In the genomic region with DNA sequence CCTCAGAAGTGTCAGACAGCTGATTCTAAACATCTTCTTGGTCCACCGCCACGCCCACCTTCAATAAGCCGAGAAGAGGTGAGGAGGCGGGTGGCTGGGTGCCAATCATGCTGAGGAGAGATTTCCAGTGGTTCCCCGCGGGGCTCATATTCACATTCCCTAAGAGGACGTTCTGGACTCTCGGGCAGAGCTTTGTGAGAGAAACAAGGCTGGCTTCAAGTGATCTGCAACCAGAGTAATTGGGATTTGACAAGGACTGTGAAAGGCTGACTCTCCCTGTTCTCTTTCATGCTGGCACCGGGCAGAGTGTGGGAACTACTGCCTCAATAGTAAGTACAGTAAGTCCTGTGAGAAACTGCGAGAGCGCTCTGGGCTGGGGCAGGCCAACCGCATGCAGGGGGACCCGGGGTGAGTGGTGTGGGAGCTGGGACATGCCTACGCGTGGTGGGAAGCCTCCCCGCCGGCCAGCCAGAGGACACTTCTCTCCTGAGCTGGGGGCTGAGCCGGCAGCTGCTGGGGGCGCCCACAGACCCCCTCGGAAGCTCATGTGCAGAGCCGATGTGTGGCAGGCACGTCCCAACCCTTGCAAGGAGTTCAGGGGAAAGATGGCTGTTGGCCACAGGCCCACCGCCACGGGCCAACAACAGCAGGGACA, we compare ENCODE assay signal across 1 cellular context.
TF ChIP-seq lines count a peak whose summit lies in the region.

No MANE protein-coding gene starts in this region.

TF ChIP-seq in HEK293, 187 proteins besides CTCF, POLR2A, EP300 and RAD21 (continued from another document and continues in another):
- TF ChIP-seq, protein P1, sequence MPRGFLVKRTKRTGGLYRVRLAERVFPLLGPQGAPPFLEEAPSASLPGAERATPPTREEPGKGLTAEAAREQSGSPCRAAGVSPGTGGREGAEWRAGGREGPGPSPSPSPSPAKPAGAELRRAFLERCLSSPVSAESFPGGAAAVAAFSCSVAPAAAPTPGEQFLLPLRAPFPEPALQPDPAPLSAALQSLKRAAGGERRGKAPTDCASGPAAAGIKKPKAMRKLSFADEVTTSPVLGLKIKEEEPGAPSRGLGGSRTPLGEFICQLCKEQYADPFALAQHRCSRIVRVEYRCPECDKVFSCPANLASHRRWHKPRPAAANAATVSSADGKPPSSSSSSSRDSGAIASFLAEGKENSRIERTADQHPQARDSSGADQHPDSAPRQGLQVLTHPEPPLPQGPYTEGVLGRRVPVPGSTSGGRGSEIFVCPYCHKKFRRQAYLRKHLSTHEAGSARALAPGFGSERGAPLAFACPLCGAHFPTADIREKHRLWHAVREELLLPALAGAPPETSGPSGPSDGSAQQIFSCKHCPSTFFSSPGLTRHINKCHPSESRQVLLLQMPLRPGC (tag by site-specific recombination; IDR thresholded peaks at IDR 0.05) = no peak
- TF ChIP-seq ZNF324 (tag by site-specific recombination; IDR thresholded peaks at IDR 0.05) (no peak), KLF10 (tag by site-specific recombination; IDR thresholded peaks at IDR 0.05) (peak; percentile 41; the same call in 1 of the 2 replicates), EGR2 (tag by site-specific recombination; IDR thresholded peaks at IDR 0.05; ENCODE audit: low read depth) (peak; percentile 62), GFI1B (tag by site-specific recombination; IDR thresholded peaks at IDR 0.05) (no peak), ZNF658 (tag by site-specific recombination; IDR thresholded peaks at IDR 0.05) (no peak), ZBTB21 (tag by site-specific recombination; IDR thresholded peaks at IDR 0.05) (no peak), ZNF76 (tag by site-specific recombination; IDR thresholded peaks at IDR 0.05; ENCODE audit: borderline replicate concordance, low read depth) (no peak), ZNF302 (tag by site-specific recombination; IDR thresholded peaks at IDR 0.05; ENCODE audit: low read depth) (no peak), ZNF10 (tag by site-specific recombination; IDR thresholded peaks at IDR 0.05) (0 out of 2 replicates have a peak, but pooled peaks have one; percentile 21), ZNF585B (tag by site-specific recombination; IDR thresholded peaks at IDR 0.05) (no peak), ZNF223 (tag by site-specific recombination; IDR thresholded peaks at IDR 0.05) (no peak), ZNF626 (tag by site-specific recombination; IDR thresholded peaks at IDR 0.05) (no peak), ZNF138 (tag by site-specific recombination; IDR thresholded peaks at IDR 0.05; ENCODE audit: borderline replicate concordance) (no peak), ZNF629 (tag by site-specific recombination; IDR thresholded peaks at IDR 0.05) (no peak), ZNF341 (tag by site-specific recombination; IDR thresholded peaks at IDR 0.05; ENCODE audit: low read depth) (no peak), ZNF214 (tag by site-specific recombination; IDR thresholded peaks at IDR 0.05; ENCODE audit: borderline replicate concordance) (no peak), ZNF664 (tag by site-specific recombination; IDR thresholded peaks at IDR 0.05) (no peak), ZNF112 (tag by site-specific recombination; IDR thresholded peaks at IDR 0.05) (no peak), ZBTB8A (tag by site-specific recombination; IDR thresholded peaks at IDR 0.05) (no peak), ZNF354C (tag by site-specific recombination; IDR thresholded peaks at IDR 0.05; ENCODE audit: borderline replicate concordance, low read depth) (no peak), ZNF423 (tag by site-specific recombination; IDR thresholded peaks at IDR 0.05) (no peak), ZNF239 (tag by site-specific recombination; IDR thresholded peaks at IDR 0.05) (no peak), ZBTB17 (tag by site-specific recombination; IDR thresholded peaks at IDR 0.05) (no peak), ZNF777 (tag by site-specific recombination; IDR thresholded peaks at IDR 0.05; ENCODE audit: borderline replicate concordance) (no peak), KLF7 (tag by site-specific recombination; IDR thresholded peaks at IDR 0.05; ENCODE audit: borderline replicate concordance) (no peak), ZNF114 (tag by site-specific recombination; IDR thresholded peaks at IDR 0.05) (no peak), ZNF132 (tag by site-specific recombination; IDR thresholded peaks at IDR 0.05; ENCODE audit: borderline replicate concordance) (no peak), ZNF521 (tag by site-specific recombination; IDR thresholded peaks at IDR 0.05) (no peak), ZNF394 (tag by site-specific recombination; IDR thresholded peaks at IDR 0.05; ENCODE audit: borderline replicate concordance) (no peak), ZNF2 (tag by site-specific recombination; IDR thresholded peaks at IDR 0.05) (no peak), ZBTB7A (tag by site-specific recombination; IDR thresholded peaks at IDR 0.05; ENCODE audit: low read depth) (no peak)
- TF ChIP-seq, protein P2, sequence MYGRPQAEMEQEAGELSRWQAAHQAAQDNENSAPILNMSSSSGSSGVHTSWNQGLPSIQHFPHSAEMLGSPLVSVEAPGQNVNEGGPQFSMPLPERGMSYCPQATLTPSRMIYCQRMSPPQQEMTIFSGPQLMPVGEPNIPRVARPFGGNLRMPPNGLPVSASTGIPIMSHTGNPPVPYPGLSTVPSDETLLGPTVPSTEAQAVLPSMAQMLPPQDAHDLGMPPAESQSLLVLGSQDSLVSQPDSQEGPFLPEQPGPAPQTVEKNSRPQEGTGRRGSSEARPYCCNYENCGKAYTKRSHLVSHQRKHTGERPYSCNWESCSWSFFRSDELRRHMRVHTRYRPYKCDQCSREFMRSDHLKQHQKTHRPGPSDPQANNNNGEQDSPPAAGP (tag by site-specific recombination; IDR thresholded peaks at IDR 0.05) = no peak
- TF ChIP-seq, protein P3, sequence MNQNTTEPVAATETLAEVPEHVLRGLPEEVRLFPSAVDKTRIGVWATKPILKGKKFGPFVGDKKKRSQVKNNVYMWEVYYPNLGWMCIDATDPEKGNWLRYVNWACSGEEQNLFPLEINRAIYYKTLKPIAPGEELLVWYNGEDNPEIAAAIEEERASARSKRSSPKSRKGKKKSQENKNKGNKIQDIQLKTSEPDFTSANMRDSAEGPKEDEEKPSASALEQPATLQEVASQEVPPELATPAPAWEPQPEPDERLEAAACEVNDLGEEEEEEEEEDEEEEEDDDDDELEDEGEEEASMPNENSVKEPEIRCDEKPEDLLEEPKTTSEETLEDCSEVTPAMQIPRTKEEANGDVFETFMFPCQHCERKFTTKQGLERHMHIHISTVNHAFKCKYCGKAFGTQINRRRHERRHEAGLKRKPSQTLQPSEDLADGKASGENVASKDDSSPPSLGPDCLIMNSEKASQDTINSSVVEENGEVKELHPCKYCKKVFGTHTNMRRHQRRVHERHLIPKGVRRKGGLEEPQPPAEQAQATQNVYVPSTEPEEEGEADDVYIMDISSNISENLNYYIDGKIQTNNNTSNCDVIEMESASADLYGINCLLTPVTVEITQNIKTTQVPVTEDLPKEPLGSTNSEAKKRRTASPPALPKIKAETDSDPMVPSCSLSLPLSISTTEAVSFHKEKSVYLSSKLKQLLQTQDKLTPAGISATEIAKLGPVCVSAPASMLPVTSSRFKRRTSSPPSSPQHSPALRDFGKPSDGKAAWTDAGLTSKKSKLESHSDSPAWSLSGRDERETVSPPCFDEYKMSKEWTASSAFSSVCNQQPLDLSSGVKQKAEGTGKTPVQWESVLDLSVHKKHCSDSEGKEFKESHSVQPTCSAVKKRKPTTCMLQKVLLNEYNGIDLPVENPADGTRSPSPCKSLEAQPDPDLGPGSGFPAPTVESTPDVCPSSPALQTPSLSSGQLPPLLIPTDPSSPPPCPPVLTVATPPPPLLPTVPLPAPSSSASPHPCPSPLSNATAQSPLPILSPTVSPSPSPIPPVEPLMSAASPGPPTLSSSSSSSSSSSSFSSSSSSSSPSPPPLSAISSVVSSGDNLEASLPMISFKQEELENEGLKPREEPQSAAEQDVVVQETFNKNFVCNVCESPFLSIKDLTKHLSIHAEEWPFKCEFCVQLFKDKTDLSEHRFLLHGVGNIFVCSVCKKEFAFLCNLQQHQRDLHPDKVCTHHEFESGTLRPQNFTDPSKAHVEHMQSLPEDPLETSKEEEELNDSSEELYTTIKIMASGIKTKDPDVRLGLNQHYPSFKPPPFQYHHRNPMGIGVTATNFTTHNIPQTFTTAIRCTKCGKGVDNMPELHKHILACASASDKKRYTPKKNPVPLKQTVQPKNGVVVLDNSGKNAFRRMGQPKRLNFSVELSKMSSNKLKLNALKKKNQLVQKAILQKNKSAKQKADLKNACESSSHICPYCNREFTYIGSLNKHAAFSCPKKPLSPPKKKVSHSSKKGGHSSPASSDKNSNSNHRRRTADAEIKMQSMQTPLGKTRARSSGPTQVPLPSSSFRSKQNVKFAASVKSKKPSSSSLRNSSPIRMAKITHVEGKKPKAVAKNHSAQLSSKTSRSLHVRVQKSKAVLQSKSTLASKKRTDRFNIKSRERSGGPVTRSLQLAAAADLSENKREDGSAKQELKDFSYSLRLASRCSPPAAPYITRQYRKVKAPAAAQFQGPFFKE (tag by site-specific recombination; IDR thresholded peaks at IDR 0.05; ENCODE audit: borderline replicate concordance) = no peak
- TF ChIP-seq, protein P4, sequence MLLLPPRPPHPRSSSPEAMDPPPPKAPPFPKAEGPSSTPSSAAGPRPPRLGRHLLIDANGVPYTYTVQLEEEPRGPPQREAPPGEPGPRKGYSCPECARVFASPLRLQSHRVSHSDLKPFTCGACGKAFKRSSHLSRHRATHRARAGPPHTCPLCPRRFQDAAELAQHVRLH (tag by site-specific recombination; IDR thresholded peaks at IDR 0.05) = no peak
- TF ChIP-seq, protein P5, sequence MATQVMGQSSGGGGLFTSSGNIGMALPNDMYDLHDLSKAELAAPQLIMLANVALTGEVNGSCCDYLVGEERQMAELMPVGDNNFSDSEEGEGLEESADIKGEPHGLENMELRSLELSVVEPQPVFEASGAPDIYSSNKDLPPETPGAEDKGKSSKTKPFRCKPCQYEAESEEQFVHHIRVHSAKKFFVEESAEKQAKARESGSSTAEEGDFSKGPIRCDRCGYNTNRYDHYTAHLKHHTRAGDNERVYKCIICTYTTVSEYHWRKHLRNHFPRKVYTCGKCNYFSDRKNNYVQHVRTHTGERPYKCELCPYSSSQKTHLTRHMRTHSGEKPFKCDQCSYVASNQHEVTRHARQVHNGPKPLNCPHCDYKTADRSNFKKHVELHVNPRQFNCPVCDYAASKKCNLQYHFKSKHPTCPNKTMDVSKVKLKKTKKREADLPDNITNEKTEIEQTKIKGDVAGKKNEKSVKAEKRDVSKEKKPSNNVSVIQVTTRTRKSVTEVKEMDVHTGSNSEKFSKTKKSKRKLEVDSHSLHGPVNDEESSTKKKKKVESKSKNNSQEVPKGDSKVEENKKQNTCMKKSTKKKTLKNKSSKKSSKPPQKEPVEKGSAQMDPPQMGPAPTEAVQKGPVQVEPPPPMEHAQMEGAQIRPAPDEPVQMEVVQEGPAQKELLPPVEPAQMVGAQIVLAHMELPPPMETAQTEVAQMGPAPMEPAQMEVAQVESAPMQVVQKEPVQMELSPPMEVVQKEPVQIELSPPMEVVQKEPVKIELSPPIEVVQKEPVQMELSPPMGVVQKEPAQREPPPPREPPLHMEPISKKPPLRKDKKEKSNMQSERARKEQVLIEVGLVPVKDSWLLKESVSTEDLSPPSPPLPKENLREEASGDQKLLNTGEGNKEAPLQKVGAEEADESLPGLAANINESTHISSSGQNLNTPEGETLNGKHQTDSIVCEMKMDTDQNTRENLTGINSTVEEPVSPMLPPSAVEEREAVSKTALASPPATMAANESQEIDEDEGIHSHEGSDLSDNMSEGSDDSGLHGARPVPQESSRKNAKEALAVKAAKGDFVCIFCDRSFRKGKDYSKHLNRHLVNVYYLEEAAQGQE (tag by site-specific recombination; IDR thresholded peaks at IDR 0.05) = no peak
- TF ChIP-seq, protein P6, sequence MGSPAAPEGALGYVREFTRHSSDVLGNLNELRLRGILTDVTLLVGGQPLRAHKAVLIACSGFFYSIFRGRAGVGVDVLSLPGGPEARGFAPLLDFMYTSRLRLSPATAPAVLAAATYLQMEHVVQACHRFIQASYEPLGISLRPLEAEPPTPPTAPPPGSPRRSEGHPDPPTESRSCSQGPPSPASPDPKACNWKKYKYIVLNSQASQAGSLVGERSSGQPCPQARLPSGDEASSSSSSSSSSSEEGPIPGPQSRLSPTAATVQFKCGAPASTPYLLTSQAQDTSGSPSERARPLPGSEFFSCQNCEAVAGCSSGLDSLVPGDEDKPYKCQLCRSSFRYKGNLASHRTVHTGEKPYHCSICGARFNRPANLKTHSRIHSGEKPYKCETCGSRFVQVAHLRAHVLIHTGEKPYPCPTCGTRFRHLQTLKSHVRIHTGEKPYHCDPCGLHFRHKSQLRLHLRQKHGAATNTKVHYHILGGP (tag by site-specific recombination; IDR thresholded peaks at IDR 0.05) = no peak
- TF ChIP-seq, protein P7, sequence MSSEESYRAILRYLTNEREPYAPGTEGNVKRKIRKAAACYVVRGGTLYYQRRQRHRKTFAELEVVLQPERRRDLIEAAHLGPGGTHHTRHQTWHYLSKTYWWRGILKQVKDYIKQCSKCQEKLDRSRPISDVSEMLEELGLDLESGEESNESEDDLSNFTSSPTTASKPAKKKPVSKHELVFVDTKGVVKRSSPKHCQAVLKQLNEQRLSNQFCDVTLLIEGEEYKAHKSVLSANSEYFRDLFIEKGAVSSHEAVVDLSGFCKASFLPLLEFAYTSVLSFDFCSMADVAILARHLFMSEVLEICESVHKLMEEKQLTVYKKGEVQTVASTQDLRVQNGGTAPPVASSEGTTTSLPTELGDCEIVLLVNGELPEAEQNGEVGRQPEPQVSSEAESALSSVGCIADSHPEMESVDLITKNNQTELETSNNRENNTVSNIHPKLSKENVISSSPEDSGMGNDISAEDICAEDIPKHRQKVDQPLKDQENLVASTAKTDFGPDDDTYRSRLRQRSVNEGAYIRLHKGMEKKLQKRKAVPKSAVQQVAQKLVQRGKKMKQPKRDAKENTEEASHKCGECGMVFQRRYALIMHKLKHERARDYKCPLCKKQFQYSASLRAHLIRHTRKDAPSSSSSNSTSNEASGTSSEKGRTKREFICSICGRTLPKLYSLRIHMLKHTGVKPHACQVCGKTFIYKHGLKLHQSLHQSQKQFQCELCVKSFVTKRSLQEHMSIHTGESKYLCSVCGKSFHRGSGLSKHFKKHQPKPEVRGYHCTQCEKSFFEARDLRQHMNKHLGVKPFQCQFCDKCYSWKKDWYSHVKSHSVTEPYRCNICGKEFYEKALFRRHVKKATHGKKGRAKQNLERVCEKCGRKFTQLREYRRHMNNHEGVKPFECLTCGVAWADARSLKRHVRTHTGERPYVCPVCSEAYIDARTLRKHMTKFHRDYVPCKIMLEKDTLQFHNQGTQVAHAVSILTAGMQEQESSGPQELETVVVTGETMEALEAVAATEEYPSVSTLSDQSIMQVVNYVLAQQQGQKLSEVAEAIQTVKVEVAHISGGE (tag by site-specific recombination; conservative IDR thresholded peaks at IDR 0.05; ENCODE audit: low read depth) = no peak
- TF ChIP-seq, protein P8, sequence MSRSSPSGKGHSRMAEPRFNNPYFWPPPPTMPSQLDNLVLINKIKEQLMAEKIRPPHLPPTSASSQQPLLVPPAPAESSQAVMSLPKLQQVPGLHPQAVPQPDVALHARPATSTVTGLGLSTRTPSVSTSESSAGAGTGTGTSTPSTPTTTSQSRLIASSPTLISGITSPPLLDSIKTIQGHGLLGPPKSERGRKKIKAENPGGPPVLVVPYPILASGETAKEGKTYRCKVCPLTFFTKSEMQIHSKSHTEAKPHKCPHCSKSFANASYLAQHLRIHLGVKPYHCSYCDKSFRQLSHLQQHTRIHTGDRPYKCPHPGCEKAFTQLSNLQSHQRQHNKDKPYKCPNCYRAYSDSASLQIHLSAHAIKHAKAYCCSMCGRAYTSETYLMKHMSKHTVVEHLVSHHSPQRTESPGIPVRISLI (tag by site-specific recombination; IDR thresholded peaks at IDR 0.05) = no peak
